In genomic region chr10:1966698-1967097, GRCh38 we compare ENCODE assay signal across 15 cellular contexts.
"Had no signal": no experiment of that assay in that cellular context is flagged by ENCODE, and none has a peak within 500 bp of the region (broad histone marks: within the 10 kb centered on the region; RNA-seq: fewer than 3 reads in every experiment).

No MANE protein-coding gene starts in this region.

- H3K4me1 ChIP-seq: gastrocnemius medialis, heart right ventricle had no signal

- H3K9me3 ChIP-seq: gastrocnemius medialis had no signal

- H3K4me3 ChIP-seq: coronary artery, gastrocnemius medialis, heart right ventricle had no signal

- DNase-seq: effector CD4-positive, alpha-beta T cell; endodermal cell; erythroblast; gastrocnemius medialis; heart right ventricle; hypothalamus; natural killer cell; right cardiac atrium; small intestine; stimulated activated CD4-positive, alpha-beta T cell treated with anti-CD3 and anti-CD28 coated beads, Interleukin-12 subunit alpha, Interleukin-12 subunit beta, amount 100 ng/mL, for 4 hours; stimulated activated naive CD4-positive, alpha-beta T cell treated with Interleukin-2 at 50 U/mL for 16 hours; trophoblast cell had no signal

- H3K27ac ChIP-seq: coronary artery, gastrocnemius medialis, heart right ventricle had no signal

- H3K9me3 Mint-ChIP-seq: endodermal cell, neural crest cell had no signal

- H3K4me1 Mint-ChIP-seq: endodermal cell, natural killer cell, neural crest cell had no signal

- H3K36me3 Mint-ChIP-seq: natural killer cell had no signal

- ATAC-seq: gastrocnemius medialis, heart right ventricle, left lobe of liver, natural killer cell, right cardiac atrium had no signal

- H3K4me3 Mint-ChIP-seq: endodermal cell, natural killer cell, neural crest cell had no signal

- H3K36me3 ChIP-seq: gastrocnemius medialis, heart right ventricle had no signal

- H3K27ac Mint-ChIP-seq: endodermal cell, natural killer cell had no signal

- H3K27me3 ChIP-seq: gastrocnemius medialis had no signal
